Comparison of ENCODE assay signal across 8 cellular contexts in the genomic region with DNA sequence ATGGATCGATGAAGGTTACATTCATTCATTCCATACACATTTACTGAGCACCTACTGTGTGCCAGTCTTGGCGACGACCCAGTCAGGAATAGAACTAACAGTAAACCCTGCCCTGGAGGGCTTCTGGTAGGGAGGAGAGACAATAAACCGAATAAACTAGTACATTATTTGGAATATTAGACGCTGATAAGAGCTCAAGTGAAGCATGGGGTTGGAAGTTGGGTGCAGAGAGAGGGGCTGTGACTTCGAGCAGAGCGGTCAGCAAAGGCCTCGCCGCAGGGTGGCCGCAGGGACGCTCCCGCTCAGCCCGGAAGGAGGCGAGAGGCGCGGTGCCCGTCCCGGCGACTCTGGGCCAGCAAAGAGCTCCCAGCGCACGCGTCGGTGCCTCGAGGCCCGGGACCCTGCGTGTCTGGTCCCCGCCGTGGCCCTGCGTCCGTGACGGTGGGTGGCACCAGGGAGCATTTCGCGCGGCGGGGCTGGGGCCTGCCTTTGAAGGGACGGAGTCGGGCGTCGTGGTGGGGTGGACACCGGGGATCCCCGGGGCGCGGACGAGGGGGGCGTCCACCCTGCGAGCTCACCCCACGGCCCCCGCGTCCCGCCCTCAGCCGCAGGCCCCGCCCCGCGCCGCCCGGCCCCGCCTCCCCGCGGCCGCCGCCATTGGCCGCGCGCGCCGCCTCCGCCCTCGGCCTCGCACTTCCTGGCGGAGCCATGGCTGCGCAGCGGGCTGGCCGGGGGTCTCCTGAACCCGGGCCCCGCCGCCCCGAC. TPM values are rescaled to one million over a fixed set of nuclear protein-coding genes. Genes with fewer than 3 reads are reported as not detected.
DNase-seq lines count a peak whose midpoint lies in the region; ATAC-seq and TF ChIP-seq lines count a peak whose summit lies in the region.

TSS of gene KLHL36 (plus strand) at position 682 of the 765 bp plus-strand sequence. CDS start 2,357 bp downstream, outside the sequence.

- no peaks in the 10 kb centered on the region for H3K27me3 ChIP-seq in SK-N-SH (ENCODE audit: insufficient read depth)
- no peaks in the 10 kb centered on the region for H3K27me3 ChIP-seq in heart left ventricle
- H3K27me3 ChIP-seq in upper lobe of left lung, result no peaks in the 10 kb centered on the region

- no peak for TF ChIP-seq RAD21 in SK-N-SH (IDR thresholded peaks at IDR 0.05; ENCODE audit: low read length)

- peak within 1 kb of the TSS; percentile 66 for H3K9ac ChIP-seq in SK-N-SH

- peaks cover 41% of the 10 kb centered on the region for H3K4me1 Mint-ChIP-seq in activated naive CD8-positive, alpha-beta T cell treated with anti-CD3 and anti-CD28 coated beads for 36 hours

- TF ChIP-seq POLR2A in heart left ventricle (IDR thresholded peaks at IDR 0.05) (peak in 1 of 2 donors; percentile 28), upper lobe of left lung (IDR thresholded peaks at IDR 0.05) (peak in 1 of 4 donors; percentile 32)

- peaks cover 33% of the 10 kb centered on the region; the same call in 1 of the 2 replicates for H3K79me2 ChIP-seq in SK-N-SH (ENCODE audit: insufficient read depth)

- peak; percentile 83 for ATAC-seq in GM18867 (IDR thresholded peaks at IDR 0.05; ENCODE audit: unreplicated experiment)
- peak; percentile 67 for ATAC-seq in HG03097 (IDR thresholded peaks at IDR 0.05; ENCODE audit: low FRiP score, unreplicated experiment)
- peak; percentile 9 to 78 (median 70) for ATAC-seq in heart left ventricle
- peak; percentile 54 to 93 for ATAC-seq in upper lobe of left lung (ENCODE audit: low FRiP score in 2 of 2)

- CTCF ChIA-PET in SK-N-SH (lab: Yijun Ruan, JAX), result interaction anchor here (0.7 to 6.4 kb wide), 7 partner anchors 21 to 222 kb away, joined by 3 to 33 read pairs (median 3); no protein-coding TSS in a partner anchor

- peak within 1 kb of the TSS; percentile 83 for H2AFZ ChIP-seq in SK-N-SH (ENCODE audit: low read depth)

- H3K4me3 ChIP-seq in AG10803 (ENCODE audit: low read length), result peak within 1 kb of the TSS; percentile 72
- H3K4me3 ChIP-seq in SK-N-SH (ENCODE audit: low read depth in 2 of 2, low read length in 1 of 2), result peak within 1 kb of the TSS; percentile 65 to 74
- H3K4me3 ChIP-seq in heart left ventricle, result peak within 1 kb of the TSS; percentile 72 to 99 (median 83)
- H3K4me3 ChIP-seq in upper lobe of left lung, result peak within 1 kb of the TSS; percentile 72 to 100 (median 80)

- no peaks in the 10 kb centered on the region for H3K27me3 Mint-ChIP-seq in activated naive CD8-positive, alpha-beta T cell treated with anti-CD3 and anti-CD28 coated beads for 36 hours

- intact Hi-C loops in heart left ventricle (cut with DNase I) (no loop called here), posterior vena cava (cut with DNase I) (no loop called here)

- H3K36me3 ChIP-seq in SK-N-SH (replicated peaks in 1 of 2; ENCODE audit: control insufficient read depth in 1 of 2, insufficient read depth in 2 of 2, low read length in 1 of 2) (peaks cover 8 to 13% of the 10 kb centered on the region in 2 experiments), heart left ventricle (peaks cover 0 to 26% (median 24%) of the 10 kb centered on the region in 9 donors), upper lobe of left lung (peaks cover 0 to 24% (median 17%) of the 10 kb centered on the region in 4 donors)

- H3K36me3 Mint-ChIP-seq in activated naive CD8-positive, alpha-beta T cell treated with anti-CD3 and anti-CD28 coated beads for 36 hours, result peaks cover 27% of the 10 kb centered on the region

- peak within 1 kb of the TSS; percentile 45 to 70 for H3K27ac ChIP-seq in SK-N-SH (ENCODE audit: low read depth in 2 of 2, low read length in 1 of 2)
- peak within 1 kb of the TSS; percentile 81 to 97 (median 91) for H3K27ac ChIP-seq in heart left ventricle
- H3K27ac ChIP-seq in upper lobe of left lung, result peak within 1 kb of the TSS; percentile 81 to 93 (median 85)

- 15% methylated on average over 23 of the region's 77 CpGs for whole genome bisulfite sequencing in SK-N-SH (ENCODE audit: low lambda C conversion rate)
- WGBS in heart left ventricle, 4 donors, result 5 to 13% (median 8%) methylated on average over 36 to 77 of the region's 77 CpGs
- 20 to 21% methylated on average over 17 to 19 of the region's 77 CpGs for WGBS in upper lobe of left lung, 2 donors

- peak within 1 kb of the TSS; percentile 96 for H3K4me2 ChIP-seq in SK-N-SH

- peak; percentile 25 for DNase-seq in AG10803 (ENCODE audit: low read depth)
- peak; percentile 96 for DNase-seq in SK-N-SH
- DNase-seq in activated naive CD8-positive, alpha-beta T cell treated with anti-CD3 and anti-CD28 coated beads for 36 hours, result peak; percentile 82
- peak; percentile 54 to 85 (median 72) for DNase-seq in heart left ventricle
- peak; percentile 87 for DNase-seq in posterior vena cava (ENCODE audit: low spot score)
- DNase-seq in upper lobe of left lung, result peak; percentile 68 to 96

- POLR2A ChIA-PET in SK-N-SH (lab: Yijun Ruan, JAX), result interaction anchor here (1.2 kb wide), 1 partner anchor 20 kb away, joined by 3 read pairs; no protein-coding TSS in a partner anchor

- H3K9me3 ChIP-seq in SK-N-SH (no peaks in the 10 kb centered on the region), heart left ventricle (no peaks in the 10 kb centered on the region), upper lobe of left lung (no peaks in the 10 kb centered on the region)

- TF ChIP-seq CTCF in AG10803 (conservative IDR thresholded peaks at IDR 0.05; ENCODE audit: low read length), result no peak
- no peak for TF ChIP-seq CTCF in SK-N-SH (IDR thresholded peaks at IDR 0.05)
- TF ChIP-seq CTCF in heart left ventricle (IDR thresholded peaks at IDR 0.05), result peak in 1 of 12 donors; percentile 7
- TF ChIP-seq CTCF in upper lobe of left lung (IDR thresholded peaks at IDR 0.05), result peak in 2 of 6 experiments; percentile 18 to 23

- peak within 1 kb of the TSS; percentile 82 for H3K27ac Mint-ChIP-seq in activated naive CD8-positive, alpha-beta T cell treated with anti-CD3 and anti-CD28 coated beads for 36 hours

- H3F3A ChIP-seq in SK-N-SH (replicated peaks; ENCODE audit: insufficient read depth), result peaks cover 21% of the 10 kb centered on the region

- H3K9me2 ChIP-seq in SK-N-SH, result no peaks in the 10 kb centered on the region

- peak within 1 kb of the TSS; percentile 86 for H3K4me3 Mint-ChIP-seq in activated naive CD8-positive, alpha-beta T cell treated with anti-CD3 and anti-CD28 coated beads for 36 hours

- peaks cover 10% of the 10 kb centered on the region for H4K20me1 ChIP-seq in SK-N-SH (ENCODE audit: insufficient read depth)

- TF ChIP-seq EP300 in SK-N-SH (IDR thresholded peaks at IDR 0.05; ENCODE audit: borderline replicate concordance in 1 of 2, low read depth in 1 of 2, low read length in 1 of 2) (no peak), upper lobe of left lung (IDR thresholded peaks at IDR 0.05) (no peak)

- H3K4me1 ChIP-seq in SK-N-SH (ENCODE audit: control insufficient read depth in 1 of 2, insufficient read depth in 2 of 2, low read depth in 1 of 2, low read length in 1 of 2) (peaks cover 12 to 20% of the 10 kb centered on the region in 2 experiments; a peak in 2 of 4 replicates), heart left ventricle (peaks cover 0 to 44% (median 26%) of the 10 kb centered on the region in 12 donors), upper lobe of left lung (peaks cover 23 to 35% (median 28%) of the 10 kb centered on the region in 4 donors)

- no peaks in the 10 kb centered on the region for H3K9me3 Mint-ChIP-seq in activated naive CD8-positive, alpha-beta T cell treated with anti-CD3 and anti-CD28 coated beads for 36 hours

TF ChIP-seq in SK-N-SH, 30 proteins besides CTCF, POLR2A, EP300 and RAD21:
- 0 out of 2 replicates have a peak, but pooled peaks have one; percentile 5 for TF ChIP-seq NRF1 (IDR thresholded peaks at IDR 0.05; ENCODE audit: low read depth, low read length)
- TF ChIP-seq, protein P1, sequence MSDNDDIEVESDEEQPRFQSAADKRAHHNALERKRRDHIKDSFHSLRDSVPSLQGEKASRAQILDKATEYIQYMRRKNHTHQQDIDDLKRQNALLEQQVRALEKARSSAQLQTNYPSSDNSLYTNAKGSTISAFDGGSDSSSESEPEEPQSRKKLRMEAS (IDR thresholded peaks at IDR 0.05; ENCODE audit: low read depth), result peak; percentile 78; the same call in 1 of the 2 replicates
- TF ChIP-seq, protein P2, sequence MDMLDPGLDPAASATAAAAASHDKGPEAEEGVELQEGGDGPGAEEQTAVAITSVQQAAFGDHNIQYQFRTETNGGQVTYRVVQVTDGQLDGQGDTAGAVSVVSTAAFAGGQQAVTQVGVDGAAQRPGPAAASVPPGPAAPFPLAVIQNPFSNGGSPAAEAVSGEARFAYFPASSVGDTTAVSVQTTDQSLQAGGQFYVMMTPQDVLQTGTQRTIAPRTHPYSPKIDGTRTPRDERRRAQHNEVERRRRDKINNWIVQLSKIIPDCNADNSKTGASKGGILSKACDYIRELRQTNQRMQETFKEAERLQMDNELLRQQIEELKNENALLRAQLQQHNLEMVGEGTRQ (IDR thresholded peaks at IDR 0.05; ENCODE audit: borderline replicate concordance, low read depth, low read length), result no peak
- TF ChIP-seq YY1 (IDR thresholded peaks at IDR 0.05; ENCODE audit: low read depth), result 0 out of 2 replicates have a peak, but pooled peaks have one; percentile 39
- TF ChIP-seq RFX5 (IDR thresholded peaks at IDR 0.05; ENCODE audit: low read length), result no peak

RNA-seq across cellular contexts. Expression of gene KLHL36, which starts in this region (rescaled TPM):
- polyA plus RNA-seq in SK-N-SH (2012; rRNA removed), result 39.8 and 43.3 TPM in 2 replicates
- polyA plus RNA-seq in SK-N-SH (2012; cell fraction: cytosol; rRNA removed), result 17.4 and 26.1 TPM in 2 replicates
- 94.5 and 97.9 TPM in 2 replicates for polyA plus RNA-seq in SK-N-SH (2012; cell fraction: nucleus; rRNA removed)
- 10 to 100 TPM; 32.6 to 34.8 TPM for total RNA-seq in activated naive CD8-positive, alpha-beta T cell treated with anti-CD3 and anti-CD28 coated beads for 36 hours
- total RNA-seq in heart left ventricle, result 10 to 100 TPM; 44.0 to 93.0 (median 62.0) TPM
- polyA plus RNA-seq in heart left ventricle, result 10 to 100 TPM; 19.2 to 39.2 TPM
- total RNA-seq in posterior vena cava, result 10 to 100 TPM; 48.5 to 49.4 TPM
- total RNA-seq in upper lobe of left lung, result 10 to 100 TPM; 44.1 to 92.2 (median 54.2) TPM

Comparison
In these comparisons a context has a peak if more than half of its experiments do, and no peak if none do; other contexts are left out.
1. Peak in every context shown above with its lines: DNase-seq, ATAC-seq, H3K4me3 ChIP-seq and H3K27ac ChIP-seq.
2. DNase-seq: peak in every context shown above with its lines; median percentile 96 in SK-N-SH; 87 in posterior vena cava; 82 in activated naive CD8-positive, alpha-beta T cell treated with anti-CD3 and anti-CD28 coated beads for 36 hours; 82 in upper lobe of left lung; 72 in heart left ventricle; 25 in AG10803.